22 cellular contexts compared by ENCODE assay signal in the genomic region with DNA sequence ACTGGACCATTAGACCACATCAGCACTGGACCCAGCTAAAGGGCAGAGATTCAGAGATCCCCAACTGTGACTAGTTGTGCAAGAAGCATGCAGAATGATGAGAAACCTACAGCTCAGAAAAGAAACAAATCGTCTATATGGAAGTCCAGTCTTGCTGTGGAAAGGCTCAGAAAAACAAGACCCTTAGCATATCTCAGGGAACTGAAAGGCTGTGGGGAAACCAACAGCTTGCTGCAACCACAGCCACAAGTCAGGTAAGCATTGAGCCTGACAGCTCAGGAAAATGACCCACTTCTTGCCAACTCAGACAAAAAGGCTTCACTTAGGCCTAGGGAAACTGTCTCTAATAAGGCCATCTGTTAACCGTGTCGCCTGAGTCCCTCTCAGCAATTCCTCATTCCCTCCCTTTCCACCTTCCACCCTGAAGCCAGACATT.
DNase-seq lines count a peak whose midpoint lies in the region; ATAC-seq and FAIRE-seq lines count a peak whose summit lies in the region.
"Had no signal": no experiment of that assay in that cellular context is flagged by ENCODE, and none has a peak within 500 bp of the region (broad histone marks: within the 10 kb centered on the region; RNA-seq: fewer than 3 reads in every experiment).

No MANE protein-coding gene starts in this region.

- no peaks in the 10 kb centered on the region for H3K9me3 ChIP-seq in SK-N-MC (ENCODE audit: low read depth, low read length)
- H3K9me3 ChIP-seq: esophagus muscularis mucosa, Peyer's patch had no signal

- H3K27ac ChIP-seq in SK-N-MC = peak overlapping the region; percentile 12; the same call in 1 of the 2 replicates
- H3K27ac ChIP-seq: esophagus muscularis mucosa, Peyer's patch had no signal

- peak; percentile 51 for ATAC-seq in GM18858 (IDR thresholded peaks at IDR 0.05; ENCODE audit: unreplicated experiment)
- ATAC-seq in HG03025 (IDR thresholded peaks at IDR 0.05; ENCODE audit: low FRiP score, unreplicated experiment) = peak; percentile 93
- ATAC-seq: T-cell, WTC11 had no signal

- H3K36me3 ChIP-seq in SK-N-MC (ENCODE audit: insufficient read depth, low read length) = peaks cover 3% of the 10 kb centered on the region; the same call in 1 of the 2 replicates
- H3K36me3 ChIP-seq: esophagus muscularis mucosa, Peyer's patch had no signal

- H3K9ac ChIP-seq in SK-N-MC (ENCODE audit: insufficient read length) = no peak overlapping the region

- FAIRE-seq in islet of Langerhans (lab: Jason Lieb, UNC) = peak; percentile 47

- DNase-seq in SK-N-MC (ENCODE audit: low read depth, low spot score) = no peak
- DNase-seq in NOMO-1 treated with dmso at 0.1 percent for 144 hours (lab: John Stamatoyannopoulos, UW; ENCODE audit: unreplicated experiment) = no peak
- no peak for DNase-seq in OCI-M1 (lab: John Stamatoyannopoulos, UW)
- DNase-seq in mucosa of gallbladder (ENCODE audit: low spot score) = no peak
- no peak for DNase-seq in AG08396 (ENCODE audit: low spot score)
- DNase-seq: activated effector memory CD4-positive, alpha-beta T cell treated with Interleukin-2 at 50 U/mL for 16 hours; dermis blood vessel endothelial cell; GF-D8; HCEC 1CT; head of caudate nucleus; islet precursor cell; Karpas-422; NCI-H345; Peyer's patch; stimulated activated CD4-positive, alpha-beta T cell treated with anti-CD3 and anti-CD28 coated beads, Interleukin-2, amount 100 ng/mL, for 48 hours; stimulated activated CD8-positive, alpha-beta memory T cell treated with anti-CD3 and anti-CD28 coated beads, Interleukin-4, amount 100 ng/mL, for 48 hours; T-cell had no signal

- H3K4me3 ChIP-seq in SK-N-MC = no peak overlapping the region
- H3K4me3 ChIP-seq: esophagus muscularis mucosa, Peyer's patch had no signal
